Comparison of ENCODE assay signal across 14 cellular contexts in genomic region chrX:140439455-140439854, GRCh38.
A peak's percentile ranks its signal among the peaks of the same experiment; 100 is the strongest.
DNase-seq lines count a peak whose midpoint lies in the region; ATAC-seq and TF ChIP-seq lines count a peak whose summit lies in the region.
"Had no signal": no experiment of that assay in that cellular context is flagged by ENCODE, and none has a peak within 500 bp of the region (broad histone marks: within the 10 kb centered on the region; RNA-seq: fewer than 3 reads in every experiment).

No MANE protein-coding gene starts in this region.

- H3K4me1 Mint-ChIP-seq in MCF 10A (ENCODE audit: insufficient read depth, unreplicated experiment), result peaks cover 5% of the 10 kb centered on the region
- H3K4me1 Mint-ChIP-seq in activated T-helper 2 cell treated with anti-CD3 and anti-CD28 coated beads, Interferon-gamma antibody, Interleukin-2, Interleukin-4, amounts not matched to agents 10 μg/mL and 5 μg/mL and 100 μg/mL, durations not matched to agents 14 hours and 24 hours and 36 hours (ENCODE audit: low read depth), result no peaks in the 10 kb centered on the region

- no peak overlapping the region for H3K27ac Mint-ChIP-seq in MCF 10A (ENCODE audit: low read depth, unreplicated experiment)
- H3K27ac Mint-ChIP-seq in activated T-helper 2 cell treated with anti-CD3 and anti-CD28 coated beads, Interferon-gamma antibody, Interleukin-2, Interleukin-4, amounts not matched to agents 10 μg/mL and 5 μg/mL and 100 μg/mL, durations not matched to agents 14 hours and 24 hours and 36 hours, result no peak overlapping the region
- H3K27ac Mint-ChIP-seq: HFFc6 had no signal

- H3K27ac ChIP-seq in mammary epithelial cell (ENCODE audit: insufficient read depth, low read depth, low read length) (no peak overlapping the region), breast epithelium (no peak overlapping the region), left lung (no peak overlapping the region), thoracic aorta (no peak overlapping the region)
- H3K27ac ChIP-seq: neutrophil, WERI-Rb-1 had no signal

- TF ChIP-seq CTCF in MCF 10A (IDR thresholded peaks at IDR 0.05; ENCODE audit: unreplicated experiment) (no peak), mammary epithelial cell (conservative IDR thresholded peaks at IDR 0.05 in 1 of 2, IDR thresholded peaks at IDR 0.05 in 1 of 2; ENCODE audit: extremely low read depth in 1 of 2, insufficient read depth in 1 of 2, low read depth in 1 of 2, low read length in 2 of 2) (no peak), breast epithelium (IDR thresholded peaks at IDR 0.05) (no peak), left lung (IDR thresholded peaks at IDR 0.05) (no peak), thoracic aorta (IDR thresholded peaks at IDR 0.05) (no peak)

- no peak overlapping the region for H3K4me3 ChIP-seq in mammary epithelial cell (replicated peaks in 1 of 3; ENCODE audit: insufficient read depth in 1 of 3, low read depth in 2 of 3, low read length in 3 of 3)
- peak overlapping the region in 2 of 3 donors; percentile 28 to 49 for H3K4me3 ChIP-seq in breast epithelium
- no peak overlapping the region for H3K4me3 ChIP-seq in left lung
- H3K4me3 ChIP-seq in thoracic aorta, result peak overlapping the region; percentile 33

- no peaks in the 10 kb centered on the region for H4K20me1 ChIP-seq in mammary epithelial cell (ENCODE audit: insufficient read depth, low read length)

- 19% methylated on average over 13 of the region's 36 CpGs for WGBS in mammary epithelial cell (ENCODE audit: low coverage, missing lambda C conversion rate)

- dilution Hi-C loops in mammary epithelial cell (cut with HindIII; ENCODE audit: low sequenced_read_pairs), result no loop called here

- H3K27me3 Mint-ChIP-seq in MCF 10A (ENCODE audit: insufficient read depth, unreplicated experiment), result peaks cover 28% of the 10 kb centered on the region
- no peaks in the 10 kb centered on the region for H3K27me3 Mint-ChIP-seq in activated T-helper 2 cell treated with anti-CD3 and anti-CD28 coated beads, Interferon-gamma antibody, Interleukin-2, Interleukin-4, amounts not matched to agents 10 μg/mL and 5 μg/mL and 100 μg/mL, durations not matched to agents 14 hours and 24 hours and 36 hours (ENCODE audit: low read depth)

- H3K9me3 Mint-ChIP-seq in MCF 10A (ENCODE audit: unreplicated experiment), result no peaks in the 10 kb centered on the region
- H3K9me3 Mint-ChIP-seq in activated T-helper 2 cell treated with anti-CD3 and anti-CD28 coated beads, Interferon-gamma antibody, Interleukin-2, Interleukin-4, amounts not matched to agents 10 μg/mL and 5 μg/mL and 100 μg/mL, durations not matched to agents 14 hours and 24 hours and 36 hours, result no peaks in the 10 kb centered on the region

- POLR2A ChIA-PET in MCF 10A (lab: Yijun Ruan, JAX), result no interaction called here

- ATAC-seq in left lung (peak; percentile 74), thoracic aorta (ENCODE audit: insufficient number of reproducible peaks, low FRiP score, low read depth) (no peak)
- ATAC-seq: Panc1 had no signal

- no peak overlapping the region for H2AFZ ChIP-seq in mammary epithelial cell (ENCODE audit: low read depth, low read length)

- DNase-seq in MCF 10A (ENCODE audit: unreplicated experiment), result peak; percentile 34
- no peak for DNase-seq in mammary epithelial cell
- DNase-seq in breast epithelium (ENCODE audit: low spot score in 2 of 2), result no peak
- peak in 1 of 2 donors; percentile 61 for DNase-seq in left lung
- DNase-seq in thoracic aorta (ENCODE audit: low spot score), result no peak
- no peak for DNase-seq in activated T-helper 2 cell treated with anti-CD3 and anti-CD28 coated beads, Interferon-gamma antibody, Interleukin-2, Interleukin-4, amounts not matched to agents 10 μg/mL and 5 μg/mL and 100 μg/mL, durations not matched to agents 14 hours and 24 hours and 36 hours (ENCODE audit: low spot score)
- DNase-seq in cerebellar nuclear complex (lab: John Stamatoyannopoulos, UW), result no peak
- DNase-seq in NCI-H524 (lab: John Stamatoyannopoulos, UW), result no peak
- DNase-seq: activated effector memory CD4-positive, alpha-beta T cell treated with Interleukin-2 at 50 U/mL for 16 hours; HFFc6; MM.1S; WERI-Rb-1 had no signal

- no peaks in the 10 kb centered on the region for H3K4me1 ChIP-seq in mammary epithelial cell (ENCODE audit: insufficient read depth, low read length)
- no peaks in the 10 kb centered on the region for H3K4me1 ChIP-seq in breast epithelium
- no peaks in the 10 kb centered on the region for H3K4me1 ChIP-seq in left lung
- no peaks in the 10 kb centered on the region for H3K4me1 ChIP-seq in thoracic aorta (ENCODE audit: control insufficient read depth in 1 of 2, low read depth in 2 of 2)

- H3K36me3 ChIP-seq in mammary epithelial cell (ENCODE audit: insufficient read depth, low read length) (no peaks in the 10 kb centered on the region), breast epithelium (no peaks in the 10 kb centered on the region), left lung (no peaks in the 10 kb centered on the region), thoracic aorta (no peaks in the 10 kb centered on the region)
- H3K36me3 ChIP-seq: neutrophil, WERI-Rb-1 had no signal

- H3K9me3 ChIP-seq in mammary epithelial cell (replicated peaks; ENCODE audit: insufficient read depth, low read length), result peaks cover 3% of the 10 kb centered on the region
- H3K9me3 ChIP-seq in breast epithelium, result no peaks in the 10 kb centered on the region
- H3K9me3 ChIP-seq in left lung, result no peaks in the 10 kb centered on the region
- no peaks in the 10 kb centered on the region for H3K9me3 ChIP-seq in thoracic aorta
- H3K9me3 ChIP-seq: neutrophil had no signal

- H3K4me3 Mint-ChIP-seq in MCF 10A (ENCODE audit: unreplicated experiment), result no peak overlapping the region
- no peak overlapping the region for H3K4me3 Mint-ChIP-seq in activated T-helper 2 cell treated with anti-CD3 and anti-CD28 coated beads, Interferon-gamma antibody, Interleukin-2, Interleukin-4, amounts not matched to agents 10 μg/mL and 5 μg/mL and 100 μg/mL, durations not matched to agents 14 hours and 24 hours and 36 hours (ENCODE audit: low read depth)
- H3K4me3 Mint-ChIP-seq: HFFc6 had no signal

- no peak overlapping the region for H3K4me2 ChIP-seq in mammary epithelial cell (ENCODE audit: insufficient read depth, low read depth, low read length)

- no peak overlapping the region for H3K9ac ChIP-seq in mammary epithelial cell (ENCODE audit: insufficient read depth, low read length)

- TF ChIP-seq POLR2A in breast epithelium (IDR thresholded peaks at IDR 0.05), result no peak

- BruUV-seq in MCF 10A (replicated peaks; lab: Mats Ljungman, UMichigan) (no TSS peak), mammary epithelial cell (replicated peaks; lab: Mats Ljungman, UMichigan) (no TSS peak)

- CTCF ChIA-PET in MCF 10A (lab: Yijun Ruan, JAX) (no interaction called here), mammary epithelial cell (lab: Charles Lee; ENCODE audit: low non-redundant PET) (no interaction called here)

- H3K27me3 ChIP-seq in mammary epithelial cell (ENCODE audit: insufficient read depth, low read length) (no peaks in the 10 kb centered on the region), breast epithelium (peaks cover 0 to 22% of the 10 kb centered on the region in 2 donors), left lung (peaks cover 8 to 9% of the 10 kb centered on the region in 2 donors), thoracic aorta (replicated peaks; ENCODE audit: insufficient read depth) (no peaks in the 10 kb centered on the region)

- in situ Hi-C loops in mammary epithelial cell (cut with MboI; ENCODE audit: low sequenced_read_pairs in 2 of 2), result no loop called here

- H3K79me2 ChIP-seq in mammary epithelial cell (ENCODE audit: insufficient read depth, low read length), result no peaks in the 10 kb centered on the region

- no peaks in the 10 kb centered on the region for H3K36me3 Mint-ChIP-seq in MCF 10A (ENCODE audit: insufficient read depth, unreplicated experiment)
- no peaks in the 10 kb centered on the region for H3K36me3 Mint-ChIP-seq in activated T-helper 2 cell treated with anti-CD3 and anti-CD28 coated beads, Interferon-gamma antibody, Interleukin-2, Interleukin-4, amounts not matched to agents 10 μg/mL and 5 μg/mL and 100 μg/mL, durations not matched to agents 14 hours and 24 hours and 36 hours (ENCODE audit: low read depth)

- intact Hi-C loops in MCF 10A (cut with micrococcal nuclease) (no loop called here), mammary epithelial cell (cut with micrococcal nuclease) (no loop called here), breast epithelium (cut with DNase I; ENCODE audit: low total_unique reads) (no loop called here), left lung (cut with DNase I) (no loop called here)
- intact Hi-C loops in activated T-helper 2 cell treated with anti-CD3 and anti-CD28 coated beads, Interferon-gamma antibody, Interleukin-2, Interleukin-4, amounts not matched to agents 10 μg/mL and 5 μg/mL and 100 μg/mL, durations not matched to agents 14 hours and 24 hours and 36 hours (cut with micrococcal nuclease), result no loop called here

Comparison
In these comparisons a context has a peak if more than half of its experiments do, and no peak if none do; other contexts are left out.
1. H3K4me3 ChIP-seq: peak in breast epithelium (2 of 3) and thoracic aorta (single experiment); none in mammary epithelial cell (0 of 3) and left lung (0 of 2).